10 cellular contexts compared by ENCODE assay signal in the genomic region with DNA sequence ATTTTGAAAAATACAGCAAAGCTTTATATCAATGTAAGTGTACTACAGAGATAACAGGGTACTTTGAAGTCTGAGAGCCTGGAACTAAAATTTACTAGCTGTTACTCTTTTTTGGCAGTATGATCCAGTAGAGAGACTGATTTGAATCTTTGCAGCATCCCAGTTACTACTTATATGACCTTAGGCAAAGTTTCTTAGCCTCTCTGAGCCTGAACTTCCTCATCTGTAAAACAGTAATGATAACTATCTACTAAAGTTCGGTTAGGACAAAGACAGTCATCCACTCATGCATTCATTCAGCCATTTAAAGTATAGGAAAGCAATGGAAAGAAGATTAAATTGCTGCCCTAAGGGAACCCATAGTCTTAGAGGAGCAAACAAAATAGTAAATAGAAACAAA.
"Had no signal": no experiment of that assay in that cellular context is flagged by ENCODE, and none has a peak within 500 bp of the region (broad histone marks: within the 10 kb centered on the region; RNA-seq: fewer than 3 reads in every experiment).

No MANE protein-coding gene starts in this region.

- ATAC-seq: lower lobe of right lung; naive thymus-derived CD4-positive, alpha-beta T cell; stimulated activated naive CD8-positive, alpha-beta T cell treated with anti-CD3 and anti-CD28 coated beads, Interleukin-15, amount 100 ng/mL, for 72 hours had no signal

- H3K36me3 Mint-ChIP-seq: naive thymus-derived CD4-positive, alpha-beta T cell had no signal

- H3K27ac Mint-ChIP-seq: activated naive CD8-positive, alpha-beta T cell treated with anti-CD3 and anti-CD28 coated beads, Interleukin-2, amount 10 ng/mL, durations not matched to agents 7 days and 5 days; stimulated activated naive CD8-positive, alpha-beta T cell treated with anti-CD3 and anti-CD28 coated beads, Interleukin-15, amount 100 ng/mL, for 72 hours had no signal

- H3K27me3 Mint-ChIP-seq: activated naive CD8-positive, alpha-beta T cell treated with anti-CD3 and anti-CD28 coated beads, Interleukin-2, amount 10 ng/mL, durations not matched to agents 7 days and 5 days; naive thymus-derived CD4-positive, alpha-beta T cell; stimulated activated naive CD8-positive, alpha-beta T cell treated with anti-CD3 and anti-CD28 coated beads, Interleukin-15, amount 100 ng/mL, for 72 hours had no signal

- H3K4me3 Mint-ChIP-seq: activated naive CD8-positive, alpha-beta T cell treated with anti-CD3 and anti-CD28 coated beads, Interleukin-2, amount 10 ng/mL, durations not matched to agents 7 days and 5 days; naive thymus-derived CD4-positive, alpha-beta T cell; stimulated activated naive CD8-positive, alpha-beta T cell treated with anti-CD3 and anti-CD28 coated beads, Interleukin-15, amount 100 ng/mL, for 72 hours had no signal

- H3K9me3 Mint-ChIP-seq: activated naive CD8-positive, alpha-beta T cell treated with anti-CD3 and anti-CD28 coated beads, Interleukin-2, amount 10 ng/mL, durations not matched to agents 7 days and 5 days; naive thymus-derived CD4-positive, alpha-beta T cell; stimulated activated naive CD8-positive, alpha-beta T cell treated with anti-CD3 and anti-CD28 coated beads, Interleukin-15, amount 100 ng/mL, for 72 hours had no signal

- DNase-seq: activated CD4-positive, alpha-beta T cell treated with anti-CD3 and anti-CD28 coated beads, Interleukin-2, amount 50 U/mL, for 4 hours; activated CD4-positive, CD25-positive, alpha-beta regulatory T cell treated with anti-CD3 and anti-CD28 coated beads, Interleukin-2, amount 50 U/mL, for 72 hours; activated naive CD8-positive, alpha-beta T cell treated with anti-CD3 and anti-CD28 coated beads, Interleukin-2, amount 10 ng/mL, durations not matched to agents 7 days and 5 days; activated T-cell treated with anti-CD3 and anti-CD28 coated beads, Interleukin-2, amount 50 U/mL, for 1 hour; anterior cingulate cortex; dorsolateral prefrontal cortex; lower lobe of right lung; naive thymus-derived CD4-positive, alpha-beta T cell; stimulated activated CD4-positive, alpha-beta T cell treated with anti-CD3 and anti-CD28 coated beads, Interleukin-4, amount 100 ng/mL, for 4 hours; stimulated activated naive CD8-positive, alpha-beta T cell treated with anti-CD3 and anti-CD28 coated beads, Interleukin-15, amount 100 ng/mL, for 72 hours had no signal

- H3K4me1 Mint-ChIP-seq: stimulated activated naive CD8-positive, alpha-beta T cell treated with anti-CD3 and anti-CD28 coated beads, Interleukin-15, amount 100 ng/mL, for 72 hours had no signal
